ENCODE assay signal across 8 cellular contexts in genomic region chr13:80342541-80343371, GRCh38. TPM values are rescaled to one million over a fixed set of nuclear protein-coding genes. Genes with fewer than 3 reads are reported as not detected.
A peak's percentile ranks its signal among the peaks of the same experiment; 100 is the strongest.
DNase-seq lines count a peak whose midpoint lies in the region; ATAC-seq and TF ChIP-seq lines count a peak whose summit lies in the region.

No MANE protein-coding gene starts in this region.

- no peaks in the 10 kb centered on the region for H3K9me3 ChIP-seq in mucosa of descending colon

- H3K36me3 ChIP-seq in mucosa of descending colon (ENCODE audit: low read depth): no peaks in the 10 kb centered on the region

- TF ChIP-seq CTCF in epithelial cell of proximal tubule (conservative IDR thresholded peaks at IDR 0.05; ENCODE audit: low read depth, low read length): peak; percentile 87
- TF ChIP-seq CTCF in mucosa of descending colon (IDR thresholded peaks at IDR 0.05): peak; percentile 97

- H3K4me3 ChIP-seq in epithelial cell of proximal tubule (ENCODE audit: low read depth, low read length) (peak overlapping the region; percentile 88), mucosa of descending colon (peak overlapping the region; percentile 6)

- intact Hi-C loops in mucosa of descending colon (cut with DNase I, micrococcal nuclease): loop anchor here in 1 of 2 donors (5.0 kb wide), 1 partner anchor 565 kb away; no protein-coding TSS in a partner anchor

- ATAC-seq in GM18909 (IDR thresholded peaks at IDR 0.05; ENCODE audit: poor library complexity, unreplicated experiment): peak; percentile 55
- peak; percentile 47 for ATAC-seq in HG03175 (IDR thresholded peaks at IDR 0.05; ENCODE audit: unreplicated experiment)
- peak; percentile 71 for ATAC-seq in mucosa of descending colon

- DNase-seq in AML-193 (lab: John Stamatoyannopoulos, UW) (peak; percentile 78 to 81), NOMO-1 (lab: John Stamatoyannopoulos, UW; ENCODE audit: unreplicated experiment in 2 of 2) (peak; percentile 62 to 79), activated T-cell treated with anti-CD3 and anti-CD28 coated beads for 4 hours (peak; percentile 48), epithelial cell of proximal tubule (ENCODE audit: low read depth) (no peak), mucosa of descending colon (peak; percentile 86 to 93 (median 92))
- peak; percentile 31 to 41 for DNase-seq in stimulated activated CD8-positive, alpha-beta memory T cell treated with anti-CD3 and anti-CD28 coated beads, Interleukin-7, amount 100 ng/mL, for 1 hour (ENCODE audit: low read depth in 2 of 2)

- peaks cover 5% of the 10 kb centered on the region for H3K4me1 ChIP-seq in mucosa of descending colon (ENCODE audit: low read depth)

RNA-seq across cellular contexts. Expression of gene SPRY2, which starts 1.8 kb away (rescaled TPM):
- 24.9 and 25.8 TPM in 2 replicates for total RNA-seq in epithelial cell of proximal tubule
- 10 to 100 TPM; 47.8 to 51.3 (median 50.9) TPM for total RNA-seq in mucosa of descending colon
